In genomic region chr19:12955996-12956395, GRCh38 we compare ENCODE assay signal across 9 cellular contexts. TPM values are rescaled to one million over a fixed set of nuclear protein-coding genes. Genes with fewer than 3 reads are reported as not detected.
DNase-seq lines count a peak whose midpoint lies in the region; ATAC-seq and TF ChIP-seq lines count a peak whose summit lies in the region.
"Had no signal": no experiment of that assay in that cellular context is flagged by ENCODE, and none has a peak within 500 bp of the region (broad histone marks: within the 10 kb centered on the region; RNA-seq: fewer than 3 reads in every experiment).

No MANE protein-coding gene starts in this region.

- H3K27ac ChIP-seq in A673 (ENCODE audit: low read depth, low read length, poor library complexity, severe bottlenecking) (peak overlapping the region; percentile 95), HUES6 (ENCODE audit: low read depth, low read length) (no peak overlapping the region), mammary epithelial cell (ENCODE audit: insufficient read depth, low read depth, low read length) (no peak overlapping the region), mucosa of rectum (ENCODE audit: low read depth in 2 of 2, low read length in 2 of 2) (peak overlapping the region in 1 of 2 donors; percentile 1)

- no peaks in the 10 kb centered on the region for H3K27me3 ChIP-seq in A673 (replicated peaks; ENCODE audit: insufficient read depth, low read depth, low read length, poor library complexity)
- H3K27me3 ChIP-seq in HUES6 (ENCODE audit: control insufficient read depth, insufficient read depth, low read length): no peaks in the 10 kb centered on the region
- H3K27me3 ChIP-seq in mammary epithelial cell (ENCODE audit: insufficient read depth, low read length): no peaks in the 10 kb centered on the region
- H3K27me3 ChIP-seq in mucosa of rectum (ENCODE audit: control insufficient read depth in 2 of 2, insufficient read depth in 2 of 2, low read length in 2 of 2): no peaks in the 10 kb centered on the region

- WGBS in mammary epithelial cell (ENCODE audit: low coverage, missing lambda C conversion rate): 39% methylated on average over 11 of the region's 12 CpGs

- dilution Hi-C loops in mammary epithelial cell (cut with HindIII; ENCODE audit: low sequenced_read_pairs): no loop called here

- H3K36me3 ChIP-seq in A673 (ENCODE audit: insufficient read depth, low read length, poor library complexity, severe bottlenecking) (peaks cover 41% of the 10 kb centered on the region), HUES6 (ENCODE audit: control insufficient read depth, insufficient read depth, low read length) (peaks cover 42% of the 10 kb centered on the region), mammary epithelial cell (ENCODE audit: insufficient read depth, low read length) (peaks cover 3% of the 10 kb centered on the region), mucosa of rectum (ENCODE audit: control insufficient read depth in 2 of 2, insufficient read depth in 2 of 2, low read length in 2 of 2) (peaks cover 9 to 24% of the 10 kb centered on the region in 2 donors)

- H3K4me3 ChIP-seq in A673 (ENCODE audit: low read depth, low read length, poor library complexity, severe bottlenecking): peak overlapping the region; percentile 94
- peak overlapping the region; percentile 95 for H3K4me3 ChIP-seq in HUES6 (ENCODE audit: low read depth, low read length)
- peak overlapping the region; percentile 59 to 96 (median 88) for H3K4me3 ChIP-seq in mammary epithelial cell (replicated peaks in 1 of 3; ENCODE audit: insufficient read depth in 1 of 3, low read depth in 2 of 3, low read length in 3 of 3)
- H3K4me3 ChIP-seq in mucosa of rectum (ENCODE audit: low read length in 2 of 2): peak overlapping the region; percentile 91 to 95

- BruUV-seq in A673 (replicated peaks; lab: Mats Ljungman, UMichigan) (TSS peak; percentile 45), mammary epithelial cell (replicated peaks; lab: Mats Ljungman, UMichigan) (no TSS peak)

- in situ Hi-C loops in mammary epithelial cell (cut with MboI; ENCODE audit: low sequenced_read_pairs in 2 of 2): no loop called here

- intact Hi-C loops in A673 (cut with micrococcal nuclease; ENCODE audit: unreplicated experiment): no loop called here
- intact Hi-C loops in mammary epithelial cell (cut with micrococcal nuclease): no loop called here

- peak overlapping the region; percentile 87 for H3K9ac ChIP-seq in HUES6 (ENCODE audit: low read length)
- no peak overlapping the region for H3K9ac ChIP-seq in mammary epithelial cell (ENCODE audit: insufficient read depth, low read length)
- H3K9ac ChIP-seq in mucosa of rectum (ENCODE audit: low read depth in 1 of 2, low read length in 2 of 2): peak overlapping the region in 1 of 2 donors; percentile 93

- peaks cover 54% of the 10 kb centered on the region for H3K79me2 ChIP-seq in mammary epithelial cell (ENCODE audit: insufficient read depth, low read length)

- peak overlapping the region; percentile 96 for H2AFZ ChIP-seq in mammary epithelial cell (ENCODE audit: low read depth, low read length)

- DNase-seq in A673 (ENCODE audit: low spot score): no peak
- DNase-seq in mammary epithelial cell: no peak
- no peak for DNase-seq in dedifferentiated amniotic fluid mesenchymal stem cell (ENCODE audit: extremely low spot score)
- no peak for DNase-seq in cerebellar cortex (ENCODE audit: low spot score)
- no peak for DNase-seq in retina
- DNase-seq: NCI-H2171 treated with DMSO at 0.1 percent for 48 hours had no signal

- no peaks in the 10 kb centered on the region for H3K9me3 ChIP-seq in A673 (ENCODE audit: low read depth, low read length, poor library complexity, severe bottlenecking)
- H3K9me3 ChIP-seq in HUES6 (ENCODE audit: control insufficient read depth, insufficient read depth, low read depth, low read length): no peaks in the 10 kb centered on the region
- no peaks in the 10 kb centered on the region for H3K9me3 ChIP-seq in mammary epithelial cell (replicated peaks; ENCODE audit: insufficient read depth, low read length)
- no peaks in the 10 kb centered on the region for H3K9me3 ChIP-seq in mucosa of rectum (ENCODE audit: control insufficient read depth in 2 of 2, low read length in 2 of 2)

- no peaks in the 10 kb centered on the region for H4K20me1 ChIP-seq in mammary epithelial cell (ENCODE audit: insufficient read depth, low read length)

- POLR2A ChIA-PET in A673 (lab: Charles Lee; ENCODE audit: low non-redundant PET): no interaction called here

- H3K4me2 ChIP-seq in mammary epithelial cell (ENCODE audit: insufficient read depth, low read depth, low read length): peak overlapping the region; percentile 80

- no peak for ATAC-seq in HG03439 (IDR thresholded peaks at IDR 0.05; ENCODE audit: unreplicated experiment)

- TF ChIP-seq CTCF in A673 (conservative IDR thresholded peaks at IDR 0.05; ENCODE audit: low read depth, low read length) (no peak), mammary epithelial cell (conservative IDR thresholded peaks at IDR 0.05 in 1 of 2, IDR thresholded peaks at IDR 0.05 in 1 of 2; ENCODE audit: extremely low read depth in 1 of 2, insufficient read depth in 1 of 2, low read depth in 1 of 2, low read length in 2 of 2) (no peak)

- CTCF ChIA-PET in A673 (lab: Charles Lee): interaction anchor here (1.1 kb wide), 2 partner anchors 9 to 148 kb away, joined by 3 to 4 read pairs; no protein-coding TSS in a partner anchor
- CTCF ChIA-PET in mammary epithelial cell (lab: Charles Lee; ENCODE audit: low non-redundant PET): no interaction called here

- peaks cover 35% of the 10 kb centered on the region for H3K4me1 ChIP-seq in A673 (ENCODE audit: insufficient read depth, low read length, poor library complexity, severe bottlenecking)
- H3K4me1 ChIP-seq in HUES6 (ENCODE audit: control insufficient read depth, insufficient read depth, low read length): peaks cover 9% of the 10 kb centered on the region
- peaks cover 18% of the 10 kb centered on the region for H3K4me1 ChIP-seq in mammary epithelial cell (ENCODE audit: insufficient read depth, low read length)
- peaks cover 18 to 21% of the 10 kb centered on the region in 2 donors for H3K4me1 ChIP-seq in mucosa of rectum (ENCODE audit: control insufficient read depth in 2 of 2, insufficient read depth in 2 of 2, low read length in 2 of 2)

RNA-seq across cellular contexts. Expression of gene GADD45GIP1, which starts 1.0 kb away (rescaled TPM):
- total RNA-seq in A673 (2021) (61.1 and 67.5 TPM in 2 replicates), mammary epithelial cell (10 to 100 TPM; 11.5 to 34.5 TPM)
- 35.6 TPM for polyA plus RNA-seq in mammary epithelial cell
- polyA minus RNA-seq in mammary epithelial cell: 13.5 TPM

RNA-seq across cellular contexts. Expression of gene RAD23A, which starts 10.3 kb away (rescaled TPM):
- total RNA-seq in A673 (2021): 183 and 186 TPM in 2 replicates
- 100 to 1,000 TPM; 101 to 123 TPM for total RNA-seq in mammary epithelial cell
- polyA plus RNA-seq in mammary epithelial cell: 95.0 TPM
- 148 TPM for polyA minus RNA-seq in mammary epithelial cell

RNA-seq across cellular contexts. Expression of gene DAND5, which starts 13.4 kb away (rescaled TPM):
- total RNA-seq in A673 (2021) (0.17 TPM in 2 replicates), mammary epithelial cell (under 1 TPM; under 0.01 to 0.28 TPM)
- polyA plus RNA-seq in mammary epithelial cell: 0.07 TPM
- not detected for polyA minus RNA-seq in mammary epithelial cell

RNA-seq across cellular contexts. Expression of gene CALR, which starts 17.6 kb away (rescaled TPM):
- total RNA-seq in A673 (2021): 994 and 1,019 TPM in 2 replicates
- total RNA-seq in mammary epithelial cell: 1,000 to 10,000 TPM; 1,117 to 1,135 TPM
- polyA plus RNA-seq in mammary epithelial cell: 1,343 TPM
- polyA minus RNA-seq in mammary epithelial cell: 1,452 TPM

RNA-seq across cellular contexts. Expression of gene FARSA, which starts 22.5 kb away (rescaled TPM):
- 150 and 162 TPM in 2 replicates for total RNA-seq in A673 (2021)
- total RNA-seq in mammary epithelial cell: 10 to 100 TPM; 46.0 to 99.9 TPM
- 67.8 TPM for polyA plus RNA-seq in mammary epithelial cell
- polyA minus RNA-seq in mammary epithelial cell: 74.4 TPM
